In the genomic region with DNA sequence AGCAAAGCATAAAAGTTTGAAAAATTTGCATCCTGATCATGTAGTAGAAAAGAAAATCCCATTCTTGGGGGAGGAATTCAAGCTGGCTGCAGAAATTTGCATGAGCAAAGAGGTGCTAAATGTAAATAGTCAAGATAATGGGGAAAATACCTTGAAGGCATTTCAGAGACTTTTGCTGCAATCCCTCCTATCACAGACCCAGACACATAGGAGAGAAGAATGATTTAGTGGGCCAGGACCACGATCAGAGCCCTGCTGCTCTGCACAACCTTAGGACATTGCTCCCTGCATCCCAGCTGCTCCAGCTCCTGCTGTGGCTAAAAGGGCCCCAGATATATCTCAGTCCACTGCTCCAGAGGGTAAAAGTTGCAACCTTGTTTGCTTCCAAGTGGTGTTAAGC, we compare ENCODE assay signal across 28 cellular contexts.
"Had no signal": no experiment of that assay in that cellular context is flagged by ENCODE, and none has a peak within 500 bp of the region (broad histone marks: within the 10 kb centered on the region; RNA-seq: fewer than 3 reads in every experiment).

No MANE protein-coding gene starts in this region.

- H3K27ac ChIP-seq: hepatocyte, left lung, ovary, skin epidermis, stomach, testis, thyroid gland, transverse colon, upper lobe of left lung, vagina had no signal

- DNase-seq: immature natural killer cell; kidney; left colon; left lung; midbrain; mucosa of descending colon; naive thymus-derived CD4-positive, alpha-beta T cell; ovary; retina; right cardiac atrium; stimulated activated CD4-positive, alpha-beta T cell treated with anti-CD3 and anti-CD28 coated beads, Interleukin-12 subunit alpha, Interleukin-12 subunit beta, amount 100 ng/mL, for 4 hours; stimulated activated CD4-positive, alpha-beta T cell treated with anti-CD3 and anti-CD28 coated beads, Interleukin-15, amount 100 ng/mL, for 24 hours; stimulated activated CD4-positive, alpha-beta T cell treated with anti-CD3 and anti-CD28 coated beads, Interleukin-2, amount 100 ng/mL, for 24 hours; stimulated activated CD4-positive, alpha-beta T cell treated with anti-CD3 and anti-CD28 coated beads, Interleukin-4, amount 100 ng/mL, for 1 hour; stimulated activated naive B cell treated with anti-CD40 and anti-IgM and Interleukin-4, amounts not matched to agents 10 μg/mL and 1 μg/mL and 100 μg/mL, for 72 hours; stimulated activated naive CD8-positive, alpha-beta T cell treated with anti-CD3 and anti-CD28 coated beads, Interleukin-15, Interleukin-2, amounts not matched to agents 100 U/mL and 50 U/mL, for 24 hours; stomach; testis; thyroid gland; transverse colon; upper lobe of left lung had no signal

- H3K4me1 ChIP-seq: left lung, stomach, testis, thyroid gland, transverse colon, upper lobe of left lung, vagina had no signal

- H3K27me3 ChIP-seq: hepatocyte, left lung, ovary, stomach, testis, thyroid gland, transverse colon, upper lobe of left lung, vagina had no signal

- H3K4me3 Mint-ChIP-seq: immature natural killer cell; naive thymus-derived CD4-positive, alpha-beta T cell; natural killer cell treated with Interleukin-12 subunit alpha and Interleukin-12 subunit beta and Interleukin-15 and Interleukin-18, amount 100 ng/mL, for 72 hours; stimulated activated naive B cell treated with anti-CD40 and anti-IgM and Interleukin-4, amounts not matched to agents 10 μg/mL and 1 μg/mL and 100 μg/mL, for 72 hours had no signal

- H3K27ac Mint-ChIP-seq: immature natural killer cell; naive thymus-derived CD4-positive, alpha-beta T cell; natural killer cell treated with Interleukin-12 subunit alpha and Interleukin-12 subunit beta and Interleukin-15 and Interleukin-18, amount 100 ng/mL, for 72 hours; progenitor cell of endocrine pancreas; stimulated activated naive B cell treated with anti-CD40 and anti-IgM and Interleukin-4, amounts not matched to agents 10 μg/mL and 1 μg/mL and 100 μg/mL, for 72 hours had no signal

- ATAC-seq: left colon; left lung; mucosa of descending colon; naive thymus-derived CD4-positive, alpha-beta T cell; natural killer cell treated with Interleukin-12 subunit alpha and Interleukin-12 subunit beta and Interleukin-15 and Interleukin-18, amount 100 ng/mL, for 72 hours; right cardiac atrium; sciatic nerve; stimulated activated naive B cell treated with anti-CD40 and anti-IgM and Interleukin-4, amounts not matched to agents 10 μg/mL and 1 μg/mL and 100 μg/mL, for 72 hours; stimulated activated naive CD8-positive, alpha-beta T cell treated with anti-CD3 and anti-CD28 coated beads, Interleukin-15, Interleukin-2, amounts not matched to agents 100 U/mL and 50 U/mL, for 24 hours had no signal

- H3K27me3 Mint-ChIP-seq: naive thymus-derived CD4-positive, alpha-beta T cell; natural killer cell treated with Interleukin-12 subunit alpha and Interleukin-12 subunit beta and Interleukin-15 and Interleukin-18, amount 100 ng/mL, for 72 hours; progenitor cell of endocrine pancreas; stimulated activated naive B cell treated with anti-CD40 and anti-IgM and Interleukin-4, amounts not matched to agents 10 μg/mL and 1 μg/mL and 100 μg/mL, for 72 hours had no signal

- H3K9me3 ChIP-seq: ovary, testis, thyroid gland, transverse colon, vagina had no signal

- H3K4me1 Mint-ChIP-seq: immature natural killer cell; naive thymus-derived CD4-positive, alpha-beta T cell; stimulated activated naive B cell treated with anti-CD40 and anti-IgM and Interleukin-4, amounts not matched to agents 10 μg/mL and 1 μg/mL and 100 μg/mL, for 72 hours had no signal

- H3K36me3 Mint-ChIP-seq: immature natural killer cell; naive thymus-derived CD4-positive, alpha-beta T cell; stimulated activated naive B cell treated with anti-CD40 and anti-IgM and Interleukin-4, amounts not matched to agents 10 μg/mL and 1 μg/mL and 100 μg/mL, for 72 hours had no signal

- H3K4me3 ChIP-seq: hepatocyte, left lung, lung, mucosa of descending colon, ovary, skin epidermis, stomach, testis, thyroid gland, transverse colon, upper lobe of left lung, vagina had no signal

- H3K36me3 ChIP-seq: left lung, ovary, stomach, thyroid gland, transverse colon, upper lobe of left lung, vagina had no signal

- H3K79me2 ChIP-seq: hepatocyte had no signal

- H2AFZ ChIP-seq: hepatocyte had no signal

- H3K4me2 ChIP-seq: hepatocyte had no signal
